39 cellular contexts compared by ENCODE assay signal in the genomic region with DNA sequence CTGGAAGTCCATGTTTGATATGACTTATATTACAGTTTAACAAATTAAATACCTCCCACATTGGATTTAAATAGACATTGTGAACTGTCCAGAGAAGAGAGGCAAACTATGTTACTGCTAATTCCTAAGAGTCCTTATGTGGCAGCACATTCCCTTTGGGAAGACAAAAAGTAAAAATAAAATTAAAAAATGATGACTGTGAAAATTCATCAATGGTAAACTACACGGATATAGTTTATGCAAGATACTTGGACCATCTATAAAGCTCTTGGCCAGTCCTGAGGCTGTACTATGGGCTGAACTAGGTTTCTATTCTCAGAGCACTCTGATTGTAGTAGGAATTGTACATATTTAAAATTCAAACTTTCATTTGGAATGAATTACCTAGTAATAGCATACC.
"Had no signal": no experiment of that assay in that cellular context is flagged by ENCODE, and none has a peak within 500 bp of the region (broad histone marks: within the 10 kb centered on the region; RNA-seq: fewer than 3 reads in every experiment).

No MANE protein-coding gene starts in this region.

- DNase-seq: activated effector memory CD4-positive, alpha-beta T cell treated with anti-CD3 and anti-CD28 coated beads, Interleukin-2, amount 50 U/mL, for 16 hours; activated effector memory CD4-positive, alpha-beta T cell treated with Interleukin-2 at 50 U/mL for 16 hours; activated gamma-delta T cell; activated gamma-delta T cell treated with Interleukin-2 at 50 U/mL for 16 hours; activated naive CD4-positive, alpha-beta T cell; activated naive CD4-positive, alpha-beta T cell treated with anti-CD3 and anti-CD28 coated beads for 36 hours; activated naive CD4-positive, alpha-beta T cell treated with anti-CD3 and anti-CD28 coated beads, Interleukin-2, amount 10 ng/mL, durations not matched to agents 7 days and 5 days; activated naive CD4-positive, alpha-beta T cell treated with anti-CD3 and anti-CD28 coated beads, Interleukin-2, amount 50 U/mL, for 16 hours; activated naive CD4-positive, alpha-beta T cell treated with Interleukin-2 at 50 U/mL for 16 hours; activated naive CD8-positive, alpha-beta T cell treated with anti-CD3 and anti-CD28 coated beads for 36 hours; activated naive CD8-positive, alpha-beta T cell treated with anti-CD3 and anti-CD28 coated beads, Interleukin-2, amount 10 ng/mL, durations not matched to agents 7 days and 5 days; activated naive CD8-positive, alpha-beta T cell treated with anti-CD3 and anti-CD28 coated beads, Interleukin-2, amount 50 U/mL, for 24 hours; activated T-cell treated with anti-CD3 and anti-CD28 coated beads, Interleukin-2, amount 50 U/mL, for 24 hours; activated T-cell treated with anti-CD3 and anti-CD28 coated beads, Interleukin-2, amount 50 U/mL, for 4 hours; activated T-cell treated with anti-CD3 and anti-CD28 coated beads, Interleukin-2, amount 50 U/mL, for 48 hours; activated T-cell treated with anti-CD3 and anti-CD28 coated beads, Interleukin-2, amount 50 U/mL, for 72 hours; adrenal gland; amniotic stem cell; amygdala; anterior cingulate cortex; aorta; body of pancreas; brain microvascular endothelial cell; caudate nucleus; central memory CD4-positive, alpha-beta T cell; cerebellar nuclear complex had no signal

- H3K4me3 Mint-ChIP-seq: activated naive CD4-positive, alpha-beta T cell treated with anti-CD3 and anti-CD28 coated beads for 36 hours; activated naive CD4-positive, alpha-beta T cell treated with anti-CD3 and anti-CD28 coated beads, Interleukin-2, amount 10 ng/mL, durations not matched to agents 7 days and 5 days; activated naive CD4-positive, alpha-beta T cell treated with anti-CD3 and anti-CD28 coated beads, Interleukin-2, amount 50 U/mL, for 24 hours; activated naive CD8-positive, alpha-beta T cell; activated naive CD8-positive, alpha-beta T cell treated with anti-CD3 and anti-CD28 coated beads for 36 hours; activated naive CD8-positive, alpha-beta T cell treated with anti-CD3 and anti-CD28 coated beads, Interleukin-2, amount 10 ng/mL, durations not matched to agents 7 days and 5 days; activated naive CD8-positive, alpha-beta T cell treated with anti-CD3 and anti-CD28 coated beads, Interleukin-2, amount 50 U/mL, for 24 hours; activated T-cell treated with anti-CD3 and anti-CD28 coated beads, Interleukin-2, amount 50 U/mL, for 24 hours; activated T-cell treated with anti-CD3 and anti-CD28 coated beads, Interleukin-2, amount 50 U/mL, for 4 hours; activated T-cell treated with anti-CD3 and anti-CD28 coated beads, Interleukin-2, amount 50 U/mL, for 72 hours; activated T-helper 1 cell treated with anti-CD3 and anti-CD28 coated beads, Interleukin-12 subunit alpha, Interleukin-12 subunit beta, Interleukin-2, Interleukin-4 antibody, amounts not matched to agents 30 ng/mL and 10 ng/mL and 1 ng/mL, durations not matched to agents 14 hours and 24 hours and 36 hours; activated T-helper 17 cell treated with anti-CD3 and anti-CD28 coated beads, Interleukin-2, amount 50 U/mL, for 72 hours; brain; central memory CD8-positive, alpha-beta T cell had no signal

- H3K9me3 Mint-ChIP-seq: activated naive CD4-positive, alpha-beta T cell treated with anti-CD3 and anti-CD28 coated beads for 36 hours; activated naive CD4-positive, alpha-beta T cell treated with anti-CD3 and anti-CD28 coated beads, Interleukin-2, amount 10 ng/mL, durations not matched to agents 7 days and 5 days; activated naive CD4-positive, alpha-beta T cell treated with anti-CD3 and anti-CD28 coated beads, Interleukin-2, amount 50 U/mL, for 24 hours; activated naive CD8-positive, alpha-beta T cell treated with anti-CD3 and anti-CD28 coated beads for 36 hours; activated naive CD8-positive, alpha-beta T cell treated with anti-CD3 and anti-CD28 coated beads, Interleukin-2, amount 10 ng/mL, durations not matched to agents 7 days and 5 days; activated T-cell treated with anti-CD3 and anti-CD28 coated beads, Interleukin-2, amount 50 U/mL, for 4 hours; activated T-cell treated with anti-CD3 and anti-CD28 coated beads, Interleukin-2, amount 50 U/mL, for 72 hours; activated T-helper 1 cell treated with anti-CD3 and anti-CD28 coated beads, Interleukin-12 subunit alpha, Interleukin-12 subunit beta, Interleukin-2, Interleukin-4 antibody, amounts not matched to agents 30 ng/mL and 10 ng/mL and 1 ng/mL, durations not matched to agents 14 hours and 24 hours and 36 hours; activated T-helper 17 cell treated with anti-CD3 and anti-CD28 coated beads, Interleukin-2, amount 50 U/mL, for 72 hours; activated T-helper 2 cell treated with anti-CD3 and anti-CD28 coated beads, Interferon-gamma antibody, Interleukin-2, Interleukin-4, amounts not matched to agents 10 μg/mL and 5 μg/mL and 100 μg/mL, durations not matched to agents 14 hours and 24 hours and 36 hours; brain; central memory CD8-positive, alpha-beta T cell had no signal

- H3K4me1 Mint-ChIP-seq: activated naive CD4-positive, alpha-beta T cell treated with anti-CD3 and anti-CD28 coated beads, Interleukin-2, amount 10 ng/mL, durations not matched to agents 7 days and 5 days; activated naive CD4-positive, alpha-beta T cell treated with anti-CD3 and anti-CD28 coated beads, Interleukin-2, amount 50 U/mL, for 24 hours; activated naive CD8-positive, alpha-beta T cell treated with anti-CD3 and anti-CD28 coated beads for 36 hours; activated naive CD8-positive, alpha-beta T cell treated with anti-CD3 and anti-CD28 coated beads, Interleukin-2, amount 10 ng/mL, durations not matched to agents 7 days and 5 days; activated naive CD8-positive, alpha-beta T cell treated with anti-CD3 and anti-CD28 coated beads, Interleukin-2, amount 50 U/mL, for 24 hours; activated T-helper 17 cell treated with anti-CD3 and anti-CD28 coated beads, Interleukin-2, amount 50 U/mL, for 72 hours; brain; central memory CD8-positive, alpha-beta T cell had no signal

- ATAC-seq: activated naive CD4-positive, alpha-beta T cell treated with anti-CD3 and anti-CD28 coated beads, Interleukin-2, amount 50 U/mL, for 72 hours; activated naive CD8-positive, alpha-beta T cell treated with anti-CD3 and anti-CD28 coated beads, Interleukin-2, amount 50 U/mL, for 24 hours; activated T-cell treated with anti-CD3 and anti-CD28 coated beads, Interleukin-2, amount 50 U/mL, for 4 hours; activated T-cell treated with anti-CD3 and anti-CD28 coated beads, Interleukin-2, amount 50 U/mL, for 72 hours; activated T-helper 17 cell treated with anti-CD3 and anti-CD28 coated beads, Interleukin-2, amount 50 U/mL, for 72 hours; body of pancreas had no signal

- FAIRE-seq: astrocyte, bronchial epithelial cell had no signal

- H3K27ac ChIP-seq: adrenal gland, ascending aorta, body of pancreas, brain microvascular endothelial cell, breast epithelium, cardiac muscle cell had no signal

- H3K9me3 ChIP-seq: adrenal gland, ascending aorta, body of pancreas, breast epithelium had no signal

- H3K4me3 ChIP-seq: adrenal gland, ascending aorta, body of pancreas, breast epithelium, cardiac muscle cell had no signal

- H3K36me3 Mint-ChIP-seq: activated naive CD4-positive, alpha-beta T cell treated with anti-CD3 and anti-CD28 coated beads, Interleukin-2, amount 10 ng/mL, durations not matched to agents 7 days and 5 days; activated naive CD4-positive, alpha-beta T cell treated with anti-CD3 and anti-CD28 coated beads, Interleukin-2, amount 50 U/mL, for 24 hours; activated naive CD4-positive, alpha-beta T cell treated with anti-CD3 and anti-CD28 coated beads, Interleukin-2, amount 50 U/mL, for 72 hours; activated naive CD8-positive, alpha-beta T cell; activated naive CD8-positive, alpha-beta T cell treated with anti-CD3 and anti-CD28 coated beads for 36 hours; activated naive CD8-positive, alpha-beta T cell treated with anti-CD3 and anti-CD28 coated beads, Interleukin-2, amount 10 ng/mL, durations not matched to agents 7 days and 5 days; brain had no signal

- H3K27me3 Mint-ChIP-seq: activated naive CD4-positive, alpha-beta T cell treated with anti-CD3 and anti-CD28 coated beads, Interleukin-2, amount 10 ng/mL, durations not matched to agents 7 days and 5 days; activated naive CD4-positive, alpha-beta T cell treated with anti-CD3 and anti-CD28 coated beads, Interleukin-2, amount 50 U/mL, for 24 hours; activated naive CD8-positive, alpha-beta T cell; activated naive CD8-positive, alpha-beta T cell treated with anti-CD3 and anti-CD28 coated beads for 36 hours; activated naive CD8-positive, alpha-beta T cell treated with anti-CD3 and anti-CD28 coated beads, Interleukin-2, amount 10 ng/mL, durations not matched to agents 7 days and 5 days; activated naive CD8-positive, alpha-beta T cell treated with anti-CD3 and anti-CD28 coated beads, Interleukin-2, amount 50 U/mL, for 24 hours; activated T-cell treated with anti-CD3 and anti-CD28 coated beads, Interleukin-2, amount 50 U/mL, for 24 hours; activated T-helper 17 cell treated with anti-CD3 and anti-CD28 coated beads, Interleukin-2, amount 50 U/mL, for 72 hours; brain; central memory CD8-positive, alpha-beta T cell had no signal

- H3K36me3 ChIP-seq: adrenal gland, ascending aorta, brain microvascular endothelial cell, breast epithelium, cardiac muscle cell had no signal

- H3K27ac Mint-ChIP-seq: activated naive CD4-positive, alpha-beta T cell treated with anti-CD3 and anti-CD28 coated beads for 36 hours; activated naive CD4-positive, alpha-beta T cell treated with anti-CD3 and anti-CD28 coated beads, Interleukin-2, amount 10 ng/mL, durations not matched to agents 7 days and 5 days; activated naive CD4-positive, alpha-beta T cell treated with anti-CD3 and anti-CD28 coated beads, Interleukin-2, amount 50 U/mL, for 24 hours; activated naive CD4-positive, alpha-beta T cell treated with anti-CD3 and anti-CD28 coated beads, Interleukin-2, amount 50 U/mL, for 72 hours; activated naive CD8-positive, alpha-beta T cell; activated naive CD8-positive, alpha-beta T cell treated with anti-CD3 and anti-CD28 coated beads for 36 hours; activated naive CD8-positive, alpha-beta T cell treated with anti-CD3 and anti-CD28 coated beads, Interleukin-2, amount 10 ng/mL, durations not matched to agents 7 days and 5 days; activated naive CD8-positive, alpha-beta T cell treated with anti-CD3 and anti-CD28 coated beads, Interleukin-2, amount 50 U/mL, for 24 hours; activated T-cell treated with anti-CD3 and anti-CD28 coated beads, Interleukin-2, amount 50 U/mL, for 24 hours; activated T-cell treated with anti-CD3 and anti-CD28 coated beads, Interleukin-2, amount 50 U/mL, for 72 hours; activated T-helper 1 cell treated with anti-CD3 and anti-CD28 coated beads, Interleukin-12 subunit alpha, Interleukin-12 subunit beta, Interleukin-2, Interleukin-4 antibody, amounts not matched to agents 30 ng/mL and 10 ng/mL and 1 ng/mL, durations not matched to agents 14 hours and 24 hours and 36 hours; activated T-helper 17 cell treated with anti-CD3 and anti-CD28 coated beads, Interleukin-2, amount 50 U/mL, for 72 hours; activated T-helper 2 cell treated with anti-CD3 and anti-CD28 coated beads, Interferon-gamma antibody, Interleukin-2, Interleukin-4, amounts not matched to agents 10 μg/mL and 5 μg/mL and 100 μg/mL, durations not matched to agents 14 hours and 24 hours and 36 hours; brain had no signal

- H3K4me1 ChIP-seq: adrenal gland, ascending aorta, body of pancreas, breast epithelium had no signal

- H3K27me3 ChIP-seq: adrenal gland, ascending aorta, body of pancreas, brain microvascular endothelial cell, breast epithelium, cardiac muscle cell had no signal
